ENCODE assay signal across 8 cellular contexts in genomic region chr18:63994783-63995399, GRCh38. TPM values are rescaled to one million over a fixed set of nuclear protein-coding genes. Genes with fewer than 3 reads are reported as not detected.
DNase-seq lines count a peak whose midpoint lies in the region; ATAC-seq, FAIRE-seq and TF ChIP-seq lines count a peak whose summit lies in the region.

No MANE protein-coding gene starts in this region.

- H3K4me1 ChIP-seq in endothelial cell of umbilical vein (ENCODE audit: control insufficient read depth, extremely low read depth, insufficient read depth, low read length) (no peaks in the 10 kb centered on the region), tibial artery (peaks cover 0 to 4% (median 0%) of the 10 kb centered on the region in 4 donors)

- H3K36me3 ChIP-seq in MG63: no peaks in the 10 kb centered on the region
- no peaks in the 10 kb centered on the region for H3K36me3 ChIP-seq in endothelial cell of umbilical vein (ENCODE audit: control insufficient read depth in 2 of 2, extremely low read depth in 1 of 2, insufficient read depth in 2 of 2, low read length in 2 of 2)
- H3K36me3 ChIP-seq in tibial artery: no peaks in the 10 kb centered on the region

- H3K9me3 Mint-ChIP-seq in WTC11: peaks cover 49% of the 10 kb centered on the region

- H3K27me3 ChIP-seq in MG63: no peaks in the 10 kb centered on the region
- H3K27me3 ChIP-seq in endothelial cell of umbilical vein (ENCODE audit: control insufficient read depth in 2 of 2, insufficient read depth in 2 of 2, low read length in 2 of 2): no peaks in the 10 kb centered on the region
- no peaks in the 10 kb centered on the region for H3K27me3 ChIP-seq in tibial artery

- peaks cover 18% of the 10 kb centered on the region for H3K36me3 Mint-ChIP-seq in WTC11

- ATAC-seq in WTC11 (peak; percentile 80), GM19467 (IDR thresholded peaks at IDR 0.05; ENCODE audit: unreplicated experiment) (no peak)

- no TSS peak for BruUV-seq in endothelial cell of umbilical vein (replicated peaks; lab: Mats Ljungman, UMichigan)

- H2AFZ ChIP-seq in endothelial cell of umbilical vein (ENCODE audit: low read depth, low read length): no peak overlapping the region

- FAIRE-seq in GM18507 (lab: Jason Lieb, UNC) (peak; percentile 66), endothelial cell of umbilical vein (lab: Jason Lieb, UNC) (peak; percentile 71)

- H3K4me2 ChIP-seq in endothelial cell of umbilical vein (ENCODE audit: insufficient read depth, low read length): no peak overlapping the region

- no peak overlapping the region for H3K9ac ChIP-seq in endothelial cell of umbilical vein (replicated peaks; ENCODE audit: extremely low read depth, insufficient read depth, low read length)

- POLR2A ChIA-PET in WTC11 (lab: Charles Lee) (interaction anchor here (0.9 kb wide), 1 partner anchor 24 kb away, joined by 4 read pairs; no protein-coding TSS in a partner anchor), endothelial cell of umbilical vein (lab: Charles Lee) (no interaction called here)

- no peaks in the 10 kb centered on the region for H3K9me3 ChIP-seq in MG63
- H3K9me3 ChIP-seq in endothelial cell of umbilical vein (replicated peaks; ENCODE audit: control insufficient read depth, insufficient read depth, low read length): peaks cover 3% of the 10 kb centered on the region
- H3K9me3 ChIP-seq in tibial artery: no peaks in the 10 kb centered on the region

- no peak for TF ChIP-seq POLR2A in endothelial cell of umbilical vein (IDR thresholded peaks at IDR 0.05; ENCODE audit: low read depth, low read length)

- TF ChIP-seq CTCF in WTC11 (IDR thresholded peaks at IDR 0.05) (peak; percentile 73), endothelial cell of umbilical vein (IDR thresholded peaks at IDR 0.05; ENCODE audit: extremely low read depth in 1 of 2, insufficient read depth in 1 of 2, low read depth in 1 of 2, low read length in 2 of 2) (peak; percentile 83 to 90), tibial artery (IDR thresholded peaks at IDR 0.05) (peak; percentile 68 to 91)

- no peaks in the 10 kb centered on the region for H3K79me2 ChIP-seq in endothelial cell of umbilical vein (ENCODE audit: control insufficient read depth, insufficient read depth, low read length)

- no peak overlapping the region for H3K27ac Mint-ChIP-seq in WTC11

- intact Hi-C loops in endothelial cell of umbilical vein (cut with micrococcal nuclease) (loop anchor here (1.0 to 5.0 kb wide), 5 partner anchors 24 to 478 kb away; partner anchors contain the start of genes HMSD and SERPINB8), tibial artery (cut with DNase I; ENCODE audit: low total_unique reads) (no loop called here)

- H3K9me1 ChIP-seq in endothelial cell of umbilical vein (replicated peaks; ENCODE audit: control insufficient read depth, extremely low read depth, insufficient read depth, low read length): no peaks in the 10 kb centered on the region

- peaks cover 8% of the 10 kb centered on the region for H3K27me3 Mint-ChIP-seq in WTC11 (ENCODE audit: low read depth)

- no peaks in the 10 kb centered on the region for H4K20me1 ChIP-seq in endothelial cell of umbilical vein (replicated peaks; ENCODE audit: control insufficient read depth, extremely low read depth, insufficient read depth, low read length)

- peak; percentile 58 for DNase-seq in Ammon's horn (ENCODE audit: low spot score)
- DNase-seq in GM18507 (ENCODE audit: extremely low spot score, insufficient read length, low read depth): peak; percentile 11
- peak; percentile 14 for DNase-seq in MG63
- peak; percentile 69 for DNase-seq in WTC11 (ENCODE audit: low spot score)
- peak; percentile 51 for DNase-seq in endothelial cell of umbilical vein (ENCODE audit: low read depth, low spot score)
- DNase-seq in midbrain (lab: John Stamatoyannopoulos, UW): peak; percentile 34
- peak in 1 of 2 donors; percentile 35 for DNase-seq in tibial artery

- H3K4me3 Mint-ChIP-seq in WTC11: no peak overlapping the region

- H3K4me3 ChIP-seq in MG63 (no peak overlapping the region), endothelial cell of umbilical vein (replicated peaks in 1 of 3; ENCODE audit: insufficient read depth in 1 of 3, low read depth in 1 of 3, low read length in 3 of 3) (no peak overlapping the region), tibial artery (no peak overlapping the region)

- H3K27ac ChIP-seq in endothelial cell of umbilical vein (ENCODE audit: insufficient read depth, low read depth, low read length): no peak overlapping the region
- no peak overlapping the region for H3K27ac ChIP-seq in tibial artery

- CTCF ChIA-PET in WTC11 (lab: Charles Lee) (interaction anchor here (0.6 to 1.7 kb wide), 17 partner anchors 10 to 489 kb away, joined by 3 to 20 read pairs (median 4); partner anchors contain the start of genes HMSD and SERPINB8), endothelial cell of umbilical vein (lab: Charles Lee) (interaction anchor here (0.8 to 3.6 kb wide), 14 partner anchors 9 to 484 kb away, joined by 3 to 33 read pairs (median 6); partner anchors contain the start of gene SERPINB8)

- dilution Hi-C loops in endothelial cell of umbilical vein (cut with MboI; ENCODE audit: extremely low pct_ligation_motif_present, low sequenced_read_pairs): no loop called here

- H3K4me1 Mint-ChIP-seq in WTC11: no peaks in the 10 kb centered on the region

TF ChIP-seq in WTC11, 78 proteins besides CTCF, POLR2A, EP300 and RAD21:
- TF ChIP-seq SMAD3 (CRISPR knock-in tag; IDR thresholded peaks at IDR 0.05; ENCODE audit: borderline replicate concordance) (no peak), ZBTB21 (CRISPR knock-in tag; IDR thresholded peaks at IDR 0.05; ENCODE audit: borderline replicate concordance) (no peak)

TF ChIP-seq in endothelial cell of umbilical vein, 7 proteins besides CTCF, POLR2A, EP300 and RAD21:
- TF ChIP-seq MYC (IDR thresholded peaks at IDR 0.05; ENCODE audit: low read depth, low read length) (no peak), GATA2 (IDR thresholded peaks at IDR 0.05; ENCODE audit: insufficient read depth, insufficient read length, low read depth, low read length) (no peak), JUN (IDR thresholded peaks at IDR 0.05; ENCODE audit: borderline replicate concordance, insufficient read depth, insufficient read length, low read depth) (no peak), POLR2AphosphoS5 (IDR thresholded peaks at IDR 0.05; ENCODE audit: insufficient read depth, low read depth, low read length) (no peak), MAX (IDR thresholded peaks at IDR 0.05; ENCODE audit: insufficient read depth, insufficient read length) (no peak), EZH2 (IDR thresholded peaks at IDR 0.05; ENCODE audit: borderline replicate concordance, low read depth, low read length, severe bottlenecking) (no peak)

RNA-seq across cellular contexts. Expression of gene SERPINB8, which starts 25.0 kb away (rescaled TPM):
- 2.8 and 3.9 TPM in 2 replicates for total RNA-seq in MG63 (2014; rRNA removed; shearing (Covaris generic); ENCODE audit: low replicate concordance)
- total RNA-seq in WTC11 (2021): 0.46 to 0.73 TPM (median 0.57 TPM) in 3 replicates
- 24.1 and 25.7 TPM in 2 replicates for total RNA-seq in endothelial cell of umbilical vein
- polyA plus RNA-seq in endothelial cell of umbilical vein: 11.9 and 15.3 TPM in 2 replicates
- 18.3 and 22.3 TPM in 2 replicates for polyA plus RNA-seq in endothelial cell of umbilical vein (2011; cell fraction: cytosol; rRNA removed)
- polyA plus RNA-seq in endothelial cell of umbilical vein (2011; cell fraction: nucleus; rRNA removed): 23.9 and 26.7 TPM in 2 replicates
- 18.9 and 38.7 TPM in 2 replicates for polyA plus RNA-seq in endothelial cell of umbilical vein (2012)
- 16.1 and 19.0 TPM in 2 replicates for polyA minus RNA-seq in endothelial cell of umbilical vein
- polyA minus RNA-seq in endothelial cell of umbilical vein (2011; cell fraction: cytosol; rRNA and poly(A)+ RNA removed): 6.8 TPM
- polyA minus RNA-seq in endothelial cell of umbilical vein (2011; cell fraction: nucleus; rRNA and poly(A)+ RNA removed): 19.5 and 24.1 TPM in 2 replicates

RNA-seq across cellular contexts. Expression of gene HMSD, which starts 45.8 kb away (rescaled TPM):
- not detected in 2 replicates for total RNA-seq in MG63 (2014; rRNA removed; shearing (Covaris generic); ENCODE audit: low replicate concordance)
- 3.0 to 8.1 TPM (median 6.1 TPM) in 3 replicates for total RNA-seq in WTC11 (2021)
- total RNA-seq in endothelial cell of umbilical vein: not detected in 2 replicates
- 0.06 and 0.08 TPM in 2 replicates for polyA plus RNA-seq in endothelial cell of umbilical vein
- 0.04 and 0.06 TPM in 2 replicates for polyA plus RNA-seq in endothelial cell of umbilical vein (2011; cell fraction: cytosol; rRNA removed)
- 0.08 and 0.14 TPM in 2 replicates for polyA plus RNA-seq in endothelial cell of umbilical vein (2011; cell fraction: nucleus; rRNA removed)
- polyA plus RNA-seq in endothelial cell of umbilical vein (2012): 1.9 and 15.0 TPM in 2 replicates
- 0.15 TPM in 1 of 2 replicates, not detected in the other for polyA minus RNA-seq in endothelial cell of umbilical vein
- not detected for polyA minus RNA-seq in endothelial cell of umbilical vein (2011; cell fraction: cytosol; rRNA and poly(A)+ RNA removed)
- polyA minus RNA-seq in endothelial cell of umbilical vein (2011; cell fraction: nucleus; rRNA and poly(A)+ RNA removed): not detected in 2 replicates
